In the genomic region with DNA sequence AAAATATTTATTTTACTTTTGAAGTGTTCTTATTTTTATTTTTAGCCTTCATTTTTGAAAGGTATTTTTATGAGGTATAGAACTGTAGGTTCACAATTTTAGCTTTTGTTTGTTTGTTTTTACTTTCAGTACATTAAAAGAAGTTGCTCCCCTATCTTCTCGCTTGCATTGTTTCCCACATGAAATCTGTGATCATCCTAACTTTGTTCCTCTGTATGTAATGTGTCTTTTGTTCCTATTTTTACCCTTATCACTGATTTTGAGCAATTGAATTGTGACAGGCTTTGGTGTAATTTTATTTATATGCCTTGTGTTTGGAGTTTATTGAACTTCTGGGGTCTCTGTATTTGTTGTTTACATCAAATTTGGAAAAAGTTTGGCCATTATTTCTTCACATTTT, we compare ENCODE assay signal across 21 cellular contexts.
DNase-seq lines count a peak whose midpoint lies in the region; ATAC-seq, FAIRE-seq and TF ChIP-seq lines count a peak whose summit lies in the region.
"Had no signal": no experiment of that assay in that cellular context is flagged by ENCODE, and none has a peak within 500 bp of the region (broad histone marks: within the 10 kb centered on the region; RNA-seq: fewer than 3 reads in every experiment).

No MANE protein-coding gene starts in this region.

- H3K4me2 ChIP-seq in HCT116 (ENCODE audit: low read length), result no peak overlapping the region
- H3K4me2 ChIP-seq: A549; BLaER1 treated with 17β-estradiol and CSF1 and Interleukin-3, amounts not matched to agents 10 nM and 100 nM had no signal

- no peak overlapping the region for H2AFZ ChIP-seq in HCT116 (ENCODE audit: low read depth, low read length, poor library complexity, severe bottlenecking)
- H2AFZ ChIP-seq: GM23248 had no signal

- intact Hi-C loops in HCT116 (cut with micrococcal nuclease), result loop anchor here (5.0 kb wide), 1 partner anchor 55 kb away; no protein-coding TSS in a partner anchor

- H3K4me1 Mint-ChIP-seq in endodermal cell, result peaks cover 12% of the 10 kb centered on the region
- H3K4me1 Mint-ChIP-seq: CD8-positive, alpha-beta memory T cell; H9 had no signal

- no peak for FAIRE-seq in H54 (lab: Jason Lieb, UNC)
- FAIRE-seq: A549, GM12892, H1 had no signal

- H3K9ac ChIP-seq in HCT116 (ENCODE audit: low read length), result no peak overlapping the region
- H3K9ac ChIP-seq in endodermal cell (ENCODE audit: extremely low read depth, low read length, poor library complexity, severe bottlenecking), result no peak overlapping the region
- H3K9ac ChIP-seq: BLaER1 treated with 17β-estradiol and CSF1 and Interleukin-3, amounts not matched to agents 10 nM and 100 nM; GM23248 had no signal

- H3K36me3 ChIP-seq in HCT116 (ENCODE audit: control insufficient read depth in 1 of 2, insufficient read depth in 2 of 2, low read length in 2 of 2), result no peaks in the 10 kb centered on the region
- H3K36me3 ChIP-seq in endodermal cell (ENCODE audit: control insufficient read depth, insufficient read depth, low read length), result peaks cover 80% of the 10 kb centered on the region
- H3K36me3 ChIP-seq: BE2C had no signal

- H3K4me3 ChIP-seq in HCT116 (replicated peaks in 1 of 2; ENCODE audit: low read depth in 1 of 2, low read length in 2 of 2), result no peak overlapping the region
- H3K4me3 ChIP-seq in endodermal cell (ENCODE audit: low read length), result peak overlapping the region; percentile 4
- H3K4me3 ChIP-seq: A549; BLaER1 treated with 17β-estradiol and CSF1 and Interleukin-3, amounts not matched to agents 10 nM and 100 nM; GM23248 had no signal

- POLR2A ChIA-PET in HCT116 (lab: Charles Lee), result no interaction called here

- H3K79me2 ChIP-seq in HCT116 (ENCODE audit: insufficient read depth, low read length), result no peaks in the 10 kb centered on the region

- peaks cover 70% of the 10 kb centered on the region for H3K36me3 Mint-ChIP-seq in endodermal cell (ENCODE audit: low read depth)

- no peak for TF ChIP-seq RAD21 in HCT116 (IDR thresholded peaks at IDR 0.05; ENCODE audit: low read depth)

- no peak overlapping the region for H3K4me3 Mint-ChIP-seq in endodermal cell
- H3K4me3 Mint-ChIP-seq: CD14-positive monocyte; CD4-positive, alpha-beta T cell; CD8-positive, alpha-beta memory T cell; H9 had no signal

- no peaks in the 10 kb centered on the region for H4K20me1 ChIP-seq in HCT116 (ENCODE audit: insufficient read depth)

- WGBS in endodermal cell (ENCODE audit: insufficient coverage in 1 of 2, insufficient read length in 1 of 2), 2 experiments, result 100% methylated on average over 1 of the region's 1 CpG

- no peaks in the 10 kb centered on the region for H3K9me2 ChIP-seq in HCT116 (ENCODE audit: insufficient read depth)

- peaks cover 13% of the 10 kb centered on the region for H3K9me3 Mint-ChIP-seq in endodermal cell

- TF ChIP-seq POLR2A in HCT116 (IDR thresholded peaks at IDR 0.05; ENCODE audit: borderline replicate concordance, extremely low read depth, insufficient read depth, insufficient read length) (no peak), H54 (IDR thresholded peaks at IDR 0.05; ENCODE audit: low read depth, low read length) (no peak)

- DNase-seq in HCT116 (ENCODE audit: low read depth, low spot score), result no peak
- peak; percentile 5 for DNase-seq in OCI-M1 (lab: John Stamatoyannopoulos, UW)
- no peak for DNase-seq in endodermal cell
- DNase-seq in H54 (ENCODE audit: insufficient read length, low spot score), result no peak
- DNase-seq in DMS79 (lab: John Stamatoyannopoulos, UW), result no peak
- no peak for DNase-seq in anterior cingulate cortex (lab: John Stamatoyannopoulos, UW)
- DNase-seq: 8988T; ACHN; AML-193; BE2C; CD4-positive, alpha-beta T cell; CD8-positive, alpha-beta memory T cell; DMS53; DND-41; GM23248; H9 had no signal

- H3K4me1 ChIP-seq in HCT116 (ENCODE audit: control insufficient read depth in 1 of 2, insufficient read depth in 2 of 2, low read length in 2 of 2), result peaks cover 30 to 42% of the 10 kb centered on the region in 2 experiments
- no peaks in the 10 kb centered on the region for H3K4me1 ChIP-seq in endodermal cell (ENCODE audit: control insufficient read depth, insufficient read depth, low read length)
- H3K4me1 ChIP-seq: BE2C had no signal

- H3K27me3 ChIP-seq in HCT116 (ENCODE audit: insufficient read depth, low read length) (no peaks in the 10 kb centered on the region), endodermal cell (ENCODE audit: control insufficient read depth, insufficient read depth, low read length, poor library complexity, severe bottlenecking) (no peaks in the 10 kb centered on the region)
- H3K27me3 ChIP-seq: BE2C; BLaER1 treated with 17β-estradiol and CSF1 and Interleukin-3, amounts not matched to agents 10 nM and 100 nM had no signal

- H3K9me3 ChIP-seq in HCT116 (ENCODE audit: control insufficient read depth in 1 of 2, insufficient read depth in 1 of 2, low read depth in 1 of 2, low read length in 2 of 2) (peaks cover 0 to 4% of the 10 kb centered on the region in 2 experiments; a peak in 1 of 4 replicates), endodermal cell (ENCODE audit: control insufficient read depth, low read length) (peaks cover 27% of the 10 kb centered on the region)
- H3K9me3 ChIP-seq: BE2C had no signal

- no TSS peak for BruUV-seq in HCT116 (replicated peaks; lab: Mats Ljungman, UMichigan)

- no peak overlapping the region for H3K27ac Mint-ChIP-seq in endodermal cell
- H3K27ac Mint-ChIP-seq: CD14-positive monocyte; CD4-positive, alpha-beta T cell; CD8-positive, alpha-beta memory T cell; H9 had no signal

- CTCF ChIA-PET in HCT116 (lab: Charles Lee), result no interaction called here

- H3K27me3 Mint-ChIP-seq in endodermal cell (ENCODE audit: insufficient read depth), result no peaks in the 10 kb centered on the region
- H3K27me3 Mint-ChIP-seq: CD4-positive, alpha-beta T cell had no signal

- RAD21 ChIA-PET in HCT116 (lab: Charles Lee; ENCODE audit: low non-redundant PET in 1 of 2, low total read pairs in 2 of 2, uncharacterized antibody in 2 of 2, unreplicated experiment in 2 of 2), result no interaction called here

- no peak for ATAC-seq in HCT116
- ATAC-seq: A549 had no signal

- no peak for TF ChIP-seq CTCF in HCT116 (IDR thresholded peaks at IDR 0.05 in 2 of 3, conservative IDR thresholded peaks at IDR 0.05 in 1 of 3; ENCODE audit: borderline replicate concordance in 1 of 3, insufficient read depth in 1 of 3, low read depth in 2 of 3, low read length in 2 of 3)
- no peak for TF ChIP-seq CTCF in endodermal cell (conservative IDR thresholded peaks at IDR 0.05)

- H3K27ac ChIP-seq in HCT116 (ENCODE audit: low read depth, low read length), result no peak overlapping the region
- H3K27ac ChIP-seq in endodermal cell (ENCODE audit: low read depth, low read length), result no peak overlapping the region
- H3K27ac ChIP-seq: A549; BLaER1 treated with 17β-estradiol and CSF1 and Interleukin-3, amounts not matched to agents 10 nM and 100 nM; GM23248 had no signal

TF ChIP-seq in HCT116, 20 proteins besides CTCF, POLR2A, EP300 and RAD21:
- TF ChIP-seq CBX3 (IDR thresholded peaks at IDR 0.05; ENCODE audit: low read depth), result peak; percentile 54; the same call in 1 of the 2 replicates
- TF ChIP-seq, protein P1, sequence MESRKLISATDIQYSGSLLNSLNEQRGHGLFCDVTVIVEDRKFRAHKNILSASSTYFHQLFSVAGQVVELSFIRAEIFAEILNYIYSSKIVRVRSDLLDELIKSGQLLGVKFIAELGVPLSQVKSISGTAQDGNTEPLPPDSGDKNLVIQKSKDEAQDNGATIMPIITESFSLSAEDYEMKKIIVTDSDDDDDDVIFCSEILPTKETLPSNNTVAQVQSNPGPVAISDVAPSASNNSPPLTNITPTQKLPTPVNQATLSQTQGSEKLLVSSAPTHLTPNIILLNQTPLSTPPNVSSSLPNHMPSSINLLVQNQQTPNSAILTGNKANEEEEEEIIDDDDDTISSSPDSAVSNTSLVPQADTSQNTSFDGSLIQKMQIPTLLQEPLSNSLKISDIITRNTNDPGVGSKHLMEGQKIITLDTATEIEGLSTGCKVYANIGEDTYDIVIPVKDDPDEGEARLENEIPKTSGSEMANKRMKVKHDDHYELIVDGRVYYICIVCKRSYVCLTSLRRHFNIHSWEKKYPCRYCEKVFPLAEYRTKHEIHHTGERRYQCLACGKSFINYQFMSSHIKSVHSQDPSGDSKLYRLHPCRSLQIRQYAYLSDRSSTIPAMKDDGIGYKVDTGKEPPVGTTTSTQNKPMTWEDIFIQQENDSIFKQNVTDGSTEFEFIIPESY (IDR thresholded peaks at IDR 0.05; ENCODE audit: extremely low read depth, insufficient replicate concordance, low read length), result no peak
